Comparison of ENCODE assay signal across 8 cellular contexts in genomic region chr5:171387970-171388815, GRCh38. TPM values are rescaled to one million over a fixed set of nuclear protein-coding genes. Genes with fewer than 3 reads are reported as not detected.
DNase-seq lines count a peak whose midpoint lies in the region; ATAC-seq and TF ChIP-seq lines count a peak whose summit lies in the region.

No MANE protein-coding gene starts in this region.

- H3K27me3 Mint-ChIP-seq in central memory CD8-positive, alpha-beta T cell: no peaks in the 10 kb centered on the region

- TF ChIP-seq CTCF in kidney epithelial cell (IDR thresholded peaks at IDR 0.05; ENCODE audit: insufficient read depth, low read length, poor library complexity, severe bottlenecking): no peak

- peak overlapping the region; percentile 97 for H3K27ac Mint-ChIP-seq in central memory CD8-positive, alpha-beta T cell (ENCODE audit: low read depth)

- peak; percentile 34 for ATAC-seq in HG02763 (IDR thresholded peaks at IDR 0.05; ENCODE audit: unreplicated experiment)
- peak; percentile 37 to 40 for ATAC-seq in activated CD4-positive, CD25-positive, alpha-beta regulatory T cell treated with anti-CD3 and anti-CD28 coated beads, Interleukin-2, amount 50 U/mL, for 24 hours
- ATAC-seq in central memory CD8-positive, alpha-beta T cell (replicated peaks; ENCODE audit: extremely low read depth, poor library complexity, severe bottlenecking): peak; percentile 37

- H3K4me1 Mint-ChIP-seq in central memory CD8-positive, alpha-beta T cell: peaks cover 53% of the 10 kb centered on the region

- H3K36me3 Mint-ChIP-seq in central memory CD8-positive, alpha-beta T cell (ENCODE audit: insufficient read depth): peaks cover 55% of the 10 kb centered on the region

- peak overlapping the region; percentile 85 for H3K4me3 Mint-ChIP-seq in central memory CD8-positive, alpha-beta T cell

- no peaks in the 10 kb centered on the region for H3K27me3 ChIP-seq in kidney epithelial cell (ENCODE audit: control insufficient read depth, insufficient read depth, low read length)

- H3K4me3 ChIP-seq in kidney epithelial cell (ENCODE audit: low read depth, low read length): peak overlapping the region; percentile 98

- no peaks in the 10 kb centered on the region for H3K9me3 Mint-ChIP-seq in central memory CD8-positive, alpha-beta T cell

- H3K36me3 ChIP-seq in kidney epithelial cell (ENCODE audit: control insufficient read depth, insufficient read depth, low read length): peaks cover 3% of the 10 kb centered on the region

- peak; percentile 15 to 18 for DNase-seq in NCI-H187 (lab: John Stamatoyannopoulos, UW)
- no peak for DNase-seq in NCI-H187 treated with DMSO at 0.1 percent for 48 hours (lab: John Stamatoyannopoulos, UW)
- peak; percentile 59 for DNase-seq in NCI-H2029 (lab: John Stamatoyannopoulos, UW)
- peak; percentile 67 to 75 for DNase-seq in central memory CD8-positive, alpha-beta T cell (ENCODE audit: low spot score in 2 of 2)
- DNase-seq in kidney epithelial cell (ENCODE audit: low read depth): no peak
- peak; percentile 73 to 77 for DNase-seq in stimulated activated CD4-positive, alpha-beta T cell treated with anti-CD3 and anti-CD28 coated beads, Interleukin-15, amount 100 ng/mL, for 48 hours (ENCODE audit: low read depth in 2 of 2)

RNA-seq across cellular contexts. Expression of gene NPM1, which starts 0.5 kb away (rescaled TPM):
- total RNA-seq in kidney epithelial cell: 1,219 and 1,455 TPM in 2 replicates

RNA-seq across cellular contexts. Expression of gene FGF18, which starts 31.3 kb away (rescaled TPM):
- total RNA-seq in kidney epithelial cell: 0.34 TPM in 1 of 2 replicates, not detected in the other

Comparison
In these comparisons a context has a peak if more than half of its experiments do, and no peak if none do; other contexts are left out.
1. DNase-seq: peak in NCI-H187 (2 of 2), NCI-H2029 (single experiment), central memory CD8-positive, alpha-beta T cell (2 of 2) and stimulated activated CD4-positive, alpha-beta T cell treated with anti-CD3 and anti-CD28 coated beads, Interleukin-15, amount 100 ng/mL, for 48 hours (2 of 2); none in NCI-H187 treated with DMSO at 0.1 percent for 48 hours (single experiment) and kidney epithelial cell (single experiment).
2. Peak in every context shown above with its lines, with median percentiles within 50 percentile points of each other: ATAC-seq.